2 cellular contexts compared by ENCODE assay signal in genomic region chr1:213138391-213138790, GRCh38.
TF ChIP-seq lines count a peak whose summit lies in the region.

No MANE protein-coding gene starts in this region.

TF ChIP-seq in IMR-90, 13 proteins besides CTCF, POLR2A, EP300 and RAD21 (continued from another document):
- TF ChIP-seq MXI1 (IDR thresholded peaks at IDR 0.05; ENCODE audit: borderline replicate concordance, low read depth, low read length) (no peak), MAFK (IDR thresholded peaks at IDR 0.05; ENCODE audit: low read depth, low read length) (no peak), ELK1 (IDR thresholded peaks at IDR 0.05; ENCODE audit: borderline replicate concordance, low read depth, low read length) (no peak)

TF ChIP-seq in GM12891, 5 proteins besides CTCF, POLR2A, EP300 and RAD21 (continued from another document):
- TF ChIP-seq POLR2AphosphoS5 (IDR thresholded peaks at IDR 0.05; ENCODE audit: low read depth, low read length) (no peak), TAF1 (IDR thresholded peaks at IDR 0.05; ENCODE audit: low read depth, low read length) (no peak)
